Comparison of ENCODE assay signal across 16 cellular contexts in genomic region chr1:186409091-186409490, GRCh38. TPM values are rescaled to one million over a fixed set of nuclear protein-coding genes. Genes with fewer than 3 reads are reported as not detected.
DNase-seq lines count a peak whose midpoint lies in the region; ATAC-seq, FAIRE-seq and TF ChIP-seq lines count a peak whose summit lies in the region.
"Had no signal": no experiment of that assay in that cellular context is flagged by ENCODE, and none has a peak within 500 bp of the region (broad histone marks: within the 10 kb centered on the region; RNA-seq: fewer than 3 reads in every experiment).

No MANE protein-coding gene starts in this region.

- H3K9me3 ChIP-seq in esophagus squamous epithelium (no peaks in the 10 kb centered on the region), kidney (ENCODE audit: control insufficient read depth in 1 of 2, low read length in 2 of 2) (no peaks in the 10 kb centered on the region)
- H3K9me3 ChIP-seq: right lobe of liver had no signal

- ATAC-seq in GM18873 (IDR thresholded peaks at IDR 0.05; ENCODE audit: low FRiP score, unreplicated experiment) (peak; percentile 81), GM21619 (IDR thresholded peaks at IDR 0.05; ENCODE audit: unreplicated experiment) (peak; percentile 70), HG03135 (IDR thresholded peaks at IDR 0.05; ENCODE audit: unreplicated experiment) (peak; percentile 77), HG03439 (IDR thresholded peaks at IDR 0.05; ENCODE audit: unreplicated experiment) (no peak)
- ATAC-seq: right lobe of liver had no signal

- no peaks in the 10 kb centered on the region for H3K27me3 ChIP-seq in esophagus squamous epithelium
- H3K27me3 ChIP-seq: right lobe of liver had no signal

- no peak for TF ChIP-seq CTCF in esophagus squamous epithelium (IDR thresholded peaks at IDR 0.05)
- TF ChIP-seq CTCF in kidney (IDR thresholded peaks at IDR 0.05; ENCODE audit: borderline replicate concordance, extremely low read depth, insufficient read depth): no peak

- peaks cover 0 to 87% (median 4%) of the 10 kb centered on the region in 3 donors for H3K36me3 ChIP-seq in esophagus squamous epithelium
- H3K36me3 ChIP-seq in kidney (ENCODE audit: control insufficient read depth in 1 of 2, insufficient read depth in 2 of 2, low read length in 2 of 2): peaks cover 4 to 19% of the 10 kb centered on the region in 2 donors

- no peak overlapping the region for H3K4me3 ChIP-seq in esophagus squamous epithelium
- no peak overlapping the region for H3K4me3 ChIP-seq in kidney (ENCODE audit: low read length in 2 of 2)
- H3K4me3 ChIP-seq: right lobe of liver had no signal

- FAIRE-seq in kidney (lab: Jason Lieb, UNC): no peak

- DNase-seq in glomerular visceral epithelial cell (ENCODE audit: extremely low spot score) (peak; percentile 4), NCI-H187 (lab: John Stamatoyannopoulos, UW) (no peak), esophagus squamous epithelium (lab: John Stamatoyannopoulos, UW) (no peak), kidney (no peak)
- DNase-seq: activated B cell treated with CpG ODN at 0.5 μM for 24 hours, C1 segment of cervical spinal cord, H9, right lobe of liver had no signal

- H3K4me1 ChIP-seq in esophagus squamous epithelium (no peaks in the 10 kb centered on the region), kidney (ENCODE audit: control insufficient read depth in 1 of 2, insufficient read depth in 1 of 2, low read depth in 1 of 2, low read length in 2 of 2) (no peaks in the 10 kb centered on the region)
- H3K4me1 ChIP-seq: right lobe of liver had no signal

- TF ChIP-seq POLR2A in esophagus squamous epithelium (IDR thresholded peaks at IDR 0.05): no peak

- H3K27ac ChIP-seq in esophagus squamous epithelium (no peak overlapping the region), kidney (ENCODE audit: low read depth in 2 of 2, low read length in 2 of 2) (no peak overlapping the region)
- H3K27ac ChIP-seq: right lobe of liver had no signal

- intact Hi-C loops in esophagus squamous epithelium (cut with DNase I) (no loop called here), kidney (cut with DNase I) (no loop called here)

- 73 to 94% methylated on average over 3 of the region's 3 CpGs for WGBS in esophagus squamous epithelium, 2 donors

- H3K9ac ChIP-seq in kidney (ENCODE audit: low read length in 2 of 2): no peak overlapping the region

RNA-seq across cellular contexts. Expression of gene ODR4, which starts 33.5 kb away (rescaled TPM):
- 10 to 100 TPM in 3 of 4 donors, 1 to 10 TPM in 1; 9.6 to 16.8 (median 12.2) TPM for total RNA-seq in esophagus squamous epithelium
- 23.3 TPM for total RNA-seq in kidney
- polyA plus RNA-seq in kidney (ENCODE audit: insufficient read depth, low read depth, low replicate concordance): 11.3 TPM

RNA-seq across cellular contexts. Expression of gene TPR, which starts 34.0 kb away (rescaled TPM):
- total RNA-seq in esophagus squamous epithelium (10 to 100 TPM; 47.3 to 81.3 (median 49.6) TPM), kidney (89.9 TPM)
- 27.4 TPM for polyA plus RNA-seq in kidney (ENCODE audit: insufficient read depth, low read depth, low replicate concordance)

RNA-seq across cellular contexts. Expression of gene PDC, which starts 51.8 kb away (rescaled TPM):
- not detected for total RNA-seq in esophagus squamous epithelium
- not detected for total RNA-seq in kidney
- polyA plus RNA-seq in kidney (ENCODE audit: insufficient read depth, low read depth, low replicate concordance): not detected
- total RNA-seq: activated B cell treated with CpG ODN at 0.5 μM for 24 hours, cerebellum, H9, lower leg skin, neural crest cell, right lobe of liver had no signal
- polyA plus RNA-seq: esophagus had no signal
